ENCODE assay signal across 10 cellular contexts in genomic region chr6:43391448-43392031, GRCh38. TPM values are rescaled to one million over a fixed set of nuclear protein-coding genes. Genes with fewer than 3 reads are reported as not detected.
DNase-seq lines count a peak whose midpoint lies in the region; ATAC-seq and TF ChIP-seq lines count a peak whose summit lies in the region.
"Had no signal": no experiment of that assay in that cellular context is flagged by ENCODE, and none has a peak within 500 bp of the region (broad histone marks: within the 10 kb centered on the region; RNA-seq: fewer than 3 reads in every experiment).

No MANE protein-coding gene starts in this region.

- WGBS in H9 (ENCODE audit: extremely low coverage, insufficient read length, low lambda C conversion rate): no CpG with 5 or more reads among the region's 13 CpGs
- 89% methylated on average over 13 of the region's 13 CpGs for WGBS in mammary epithelial cell (ENCODE audit: low coverage, missing lambda C conversion rate)

- no peak overlapping the region for H3T11ph ChIP-seq in H9 (ENCODE audit: low read length)

- H3K23me2 ChIP-seq in H9 (ENCODE audit: insufficient read length, low read depth, low read length, poor library complexity, severe bottlenecking): no peaks in the 10 kb centered on the region

- H2BK20ac ChIP-seq in H9 (ENCODE audit: low read depth, low read length, poor library complexity, severe bottlenecking): no peak overlapping the region

- H3K4me3 Mint-ChIP-seq in H9: no peak overlapping the region
- peak overlapping the region; percentile 50 for H3K4me3 Mint-ChIP-seq in activated CD4-positive, alpha-beta T cell treated with anti-CD3 and anti-CD28 coated beads, Interleukin-2, amount 10 ng/mL, durations not matched to agents 24 days and 14 days
- H3K4me3 Mint-ChIP-seq: memory B cell had no signal

- no peak overlapping the region for H2BK5ac ChIP-seq in H9 (ENCODE audit: insufficient read length, low read length)

- peak overlapping the region in 2 of 3 experiments; percentile 46 to 75; a peak in 2 of 7 replicates for H3K27ac Mint-ChIP-seq in H9
- no peak overlapping the region for H3K27ac Mint-ChIP-seq in activated CD4-positive, alpha-beta T cell treated with anti-CD3 and anti-CD28 coated beads, Interleukin-2, amount 10 ng/mL, durations not matched to agents 24 days and 14 days
- H3K27ac Mint-ChIP-seq: memory B cell had no signal

- no peak overlapping the region for H4K5ac ChIP-seq in H9 (ENCODE audit: insufficient read length, low read depth, low read length)

- BruUV-seq in mammary epithelial cell (replicated peaks; lab: Mats Ljungman, UMichigan): no TSS peak

- peaks cover 3% of the 10 kb centered on the region; the same call in 1 of the 2 replicates for H3K4me1 ChIP-seq in H9 (ENCODE audit: insufficient read depth, low read length)
- peaks cover 16% of the 10 kb centered on the region for H3K4me1 ChIP-seq in effector memory CD4-positive, alpha-beta T cell (ENCODE audit: control insufficient read depth, insufficient read depth, low read length, poor library complexity, severe bottlenecking)
- peaks cover 8% of the 10 kb centered on the region for H3K4me1 ChIP-seq in mammary epithelial cell (ENCODE audit: insufficient read depth, low read length)

- H3K36me3 ChIP-seq in effector memory CD4-positive, alpha-beta T cell (ENCODE audit: control insufficient read depth, insufficient read depth, low read length): no peaks in the 10 kb centered on the region
- no peaks in the 10 kb centered on the region for H3K36me3 ChIP-seq in mammary epithelial cell (ENCODE audit: insufficient read depth, low read length)

- no peaks in the 10 kb centered on the region for H3K9me3 Mint-ChIP-seq in H9
- no peaks in the 10 kb centered on the region for H3K9me3 Mint-ChIP-seq in activated CD4-positive, alpha-beta T cell treated with anti-CD3 and anti-CD28 coated beads, Interleukin-2, amount 10 ng/mL, durations not matched to agents 24 days and 14 days
- H3K9me3 Mint-ChIP-seq: memory B cell had no signal

- peaks cover 6% of the 10 kb centered on the region for H3K27me3 Mint-ChIP-seq in H9 (ENCODE audit: low read depth)
- H3K27me3 Mint-ChIP-seq in activated CD4-positive, alpha-beta T cell treated with anti-CD3 and anti-CD28 coated beads, Interleukin-2, amount 10 ng/mL, durations not matched to agents 24 days and 14 days: peaks cover 70% of the 10 kb centered on the region

- H3K27me3 ChIP-seq in H9 (ENCODE audit: insufficient read depth, low read length) (no peaks in the 10 kb centered on the region), mammary epithelial cell (ENCODE audit: insufficient read depth, low read length) (no peaks in the 10 kb centered on the region)
- H3K27me3 ChIP-seq in effector memory CD4-positive, alpha-beta T cell (replicated peaks; ENCODE audit: control insufficient read depth, insufficient read depth, low read length, poor library complexity, severe bottlenecking): no peaks in the 10 kb centered on the region

- H3K9ac ChIP-seq in H9 (ENCODE audit: extremely low read depth, insufficient read length, low read length) (no peak overlapping the region), mammary epithelial cell (ENCODE audit: insufficient read depth, low read length) (no peak overlapping the region)

- H3K56ac ChIP-seq in H9 (ENCODE audit: insufficient read length, low read depth, low read length): no peak overlapping the region

- H3K4ac ChIP-seq in H9 (ENCODE audit: low read depth, low read length): no peak overlapping the region

- in situ Hi-C loops in mammary epithelial cell (cut with MboI; ENCODE audit: low sequenced_read_pairs in 2 of 2): no loop called here

- CTCF ChIA-PET in mammary epithelial cell (lab: Charles Lee; ENCODE audit: low non-redundant PET): interaction anchor here (1.0 kb wide), 1 partner anchor 35 kb away, joined by 8 read pairs; no protein-coding TSS in a partner anchor

- no peak overlapping the region for H2AFZ ChIP-seq in H9 (ENCODE audit: low read length)
- H2AFZ ChIP-seq in mammary epithelial cell (ENCODE audit: low read depth, low read length): no peak overlapping the region

- H4K8ac ChIP-seq in H9 (replicated peaks; ENCODE audit: insufficient read length, low read depth, low read length): no peak overlapping the region

- H3K27ac ChIP-seq in H9 (ENCODE audit: insufficient read length, low read depth, low read length) (no peak overlapping the region), mammary epithelial cell (ENCODE audit: insufficient read depth, low read depth, low read length) (no peak overlapping the region)
- no peak overlapping the region for H3K27ac ChIP-seq in effector memory CD4-positive, alpha-beta T cell (ENCODE audit: insufficient read depth, low read length, poor library complexity, severe bottlenecking)

- ATAC-seq in GM19324 (IDR thresholded peaks at IDR 0.05; ENCODE audit: low FRiP score, unreplicated experiment): no peak

- H2BK15ac ChIP-seq in H9 (ENCODE audit: low read depth, low read length): no peak overlapping the region

- no peaks in the 10 kb centered on the region for H4K20me1 ChIP-seq in H9 (ENCODE audit: control insufficient read depth, insufficient read depth, insufficient read length)
- no peaks in the 10 kb centered on the region for H4K20me1 ChIP-seq in mammary epithelial cell (ENCODE audit: insufficient read depth, low read length)

- H3K23ac ChIP-seq in H9 (ENCODE audit: insufficient read length, low read depth, low read length): no peak overlapping the region

- dilution Hi-C loops in mammary epithelial cell (cut with HindIII; ENCODE audit: low sequenced_read_pairs): no loop called here

- H3K9me3 ChIP-seq in H9 (ENCODE audit: control insufficient read depth, low read depth, low read length) (no peaks in the 10 kb centered on the region), mammary epithelial cell (replicated peaks; ENCODE audit: insufficient read depth, low read length) (no peaks in the 10 kb centered on the region)
- H3K9me3 ChIP-seq in effector memory CD4-positive, alpha-beta T cell (ENCODE audit: control insufficient read depth, low read length): no peaks in the 10 kb centered on the region

- peak overlapping the region; percentile 20 for H3K4me3 ChIP-seq in effector memory CD4-positive, alpha-beta T cell (ENCODE audit: insufficient read depth, low read depth, low read length, poor library complexity, severe bottlenecking)
- H3K4me3 ChIP-seq in mammary epithelial cell (replicated peaks in 1 of 3; ENCODE audit: insufficient read depth in 1 of 3, low read depth in 2 of 3, low read length in 3 of 3): no peak overlapping the region

- H3K79me2 ChIP-seq in H9 (ENCODE audit: insufficient read depth, low read length): no peaks in the 10 kb centered on the region
- no peaks in the 10 kb centered on the region for H3K79me2 ChIP-seq in mammary epithelial cell (ENCODE audit: insufficient read depth, low read length)

- no peak overlapping the region for H2BK12ac ChIP-seq in H9 (ENCODE audit: insufficient read length, low read depth, low read length)

- no peak overlapping the region for H2AK5ac ChIP-seq in H9 (ENCODE audit: insufficient read length, low read length)

- peaks cover 14 to 36% of the 10 kb centered on the region in 2 experiments for H3K4me1 Mint-ChIP-seq in H9
- H3K4me1 Mint-ChIP-seq in activated CD4-positive, alpha-beta T cell treated with anti-CD3 and anti-CD28 coated beads, Interleukin-2, amount 10 ng/mL, durations not matched to agents 24 days and 14 days: peaks cover 20% of the 10 kb centered on the region

- no peak overlapping the region for H2BK120ac ChIP-seq in H9 (ENCODE audit: low read depth, low read length, poor library complexity, severe bottlenecking)

- H3K18ac ChIP-seq in H9 (ENCODE audit: insufficient read length, low read depth, low read length): no peak overlapping the region

- no peaks in the 10 kb centered on the region for H3K79me1 ChIP-seq in H9 (ENCODE audit: insufficient read depth, low read depth, low read length, poor library complexity, severe bottlenecking)

- intact Hi-C loops in activated CD4-positive, alpha-beta T cell treated with anti-CD3 and anti-CD28 coated beads, Interleukin-2, amount 10 ng/mL, durations not matched to agents 24 days and 14 days (cut with micrococcal nuclease): loop anchor here (10.0 kb wide), 1 partner anchor 67 kb away; no protein-coding TSS in a partner anchor
- intact Hi-C loops in mammary epithelial cell (cut with micrococcal nuclease): no loop called here

- TF ChIP-seq CTCF in H9 (conservative IDR thresholded peaks at IDR 0.05): no peak
- no peak for TF ChIP-seq CTCF in mammary epithelial cell (conservative IDR thresholded peaks at IDR 0.05 in 1 of 2, IDR thresholded peaks at IDR 0.05 in 1 of 2; ENCODE audit: extremely low read depth in 1 of 2, insufficient read depth in 1 of 2, low read depth in 1 of 2, low read length in 2 of 2)

- no peak overlapping the region for H4K91ac ChIP-seq in H9 (ENCODE audit: insufficient read length, low read depth, low read length)

- H3K14ac ChIP-seq in H9 (ENCODE audit: insufficient read depth, low read length): no peak overlapping the region

- H3K4me2 ChIP-seq in H9 (ENCODE audit: insufficient read depth, insufficient read length, low read length) (no peak overlapping the region), mammary epithelial cell (ENCODE audit: insufficient read depth, low read depth, low read length) (no peak overlapping the region)

- DNase-seq in H9 (no peak), cerebellar cortex (ENCODE audit: low spot score) (no peak), mammary epithelial cell (no peak)
- peak; percentile 79 for DNase-seq in activated CD4-positive, alpha-beta T cell treated with anti-CD3 and anti-CD28 coated beads, Interleukin-2, amount 10 ng/mL, durations not matched to agents 24 days and 14 days
- DNase-seq in effector memory CD4-positive, alpha-beta T cell: peak; percentile 46 to 66 (median 56)
- DNase-seq in stimulated activated CD4-positive, alpha-beta T cell treated with anti-CD3 and anti-CD28 coated beads, Interleukin-4, amount 100 ng/mL, for 24 hours: peak; percentile 34
- no peak for DNase-seq in activated CD4-positive, CD25-positive, alpha-beta regulatory T cell (lab: John Stamatoyannopoulos, UW)
- DNase-seq: NCI-H1417 had no signal

- no peaks in the 10 kb centered on the region for H3K36me3 Mint-ChIP-seq in H9 (ENCODE audit: insufficient read depth in 1 of 3, low read depth in 3 of 3)
- H3K36me3 Mint-ChIP-seq in activated CD4-positive, alpha-beta T cell treated with anti-CD3 and anti-CD28 coated beads, Interleukin-2, amount 10 ng/mL, durations not matched to agents 24 days and 14 days (ENCODE audit: low read depth): no peaks in the 10 kb centered on the region
- H3K36me3 Mint-ChIP-seq: memory B cell had no signal

RNA-seq across cellular contexts. Expression of gene ZNF318, which starts 22.1 kb away (rescaled TPM):
- 15.0 and 16.3 TPM in 2 replicates for total RNA-seq in H9 (2021)
- 9.3 and 10.3 TPM in 2 replicates for total RNA-seq in activated CD4-positive, alpha-beta T cell treated with anti-CD3 and anti-CD28 coated beads, Interleukin-2, amount 10 ng/mL, durations not matched to agents 24 days and 14 days
- total RNA-seq in mammary epithelial cell: 10 to 100 TPM; 14.8 to 15.9 TPM
- polyA plus RNA-seq in mammary epithelial cell: 17.4 TPM
- polyA minus RNA-seq in mammary epithelial cell: 49.8 TPM

RNA-seq across cellular contexts. Expression of gene ABCC10, which starts 35.8 kb away (rescaled TPM):
- 28.0 and 31.8 TPM in 2 replicates for total RNA-seq in H9 (2021)
- total RNA-seq in activated CD4-positive, alpha-beta T cell treated with anti-CD3 and anti-CD28 coated beads, Interleukin-2, amount 10 ng/mL, durations not matched to agents 24 days and 14 days: 38.2 and 40.0 TPM in 2 replicates
- total RNA-seq in mammary epithelial cell: 10 to 100 TPM; 32.0 to 39.9 TPM
- polyA plus RNA-seq in mammary epithelial cell: 17.4 TPM
- 20.9 TPM for polyA minus RNA-seq in mammary epithelial cell

Comparison
In these comparisons a context has a peak if more than half of its experiments do, and no peak if none do; other contexts are left out.
1. DNase-seq: peak in activated CD4-positive, alpha-beta T cell treated with anti-CD3 and anti-CD28 coated beads, Interleukin-2, amount 10 ng/mL, durations not matched to agents 24 days and 14 days (single experiment), effector memory CD4-positive, alpha-beta T cell (3 of 3) and stimulated activated CD4-positive, alpha-beta T cell treated with anti-CD3 and anti-CD28 coated beads, Interleukin-4, amount 100 ng/mL, for 24 hours (single experiment); none in H9 (single experiment), cerebellar cortex (single experiment), activated CD4-positive, CD25-positive, alpha-beta regulatory T cell (0 of 4) and mammary epithelial cell (single experiment).